ENCODE assay signal across 15 cellular contexts in the genomic region with DNA sequence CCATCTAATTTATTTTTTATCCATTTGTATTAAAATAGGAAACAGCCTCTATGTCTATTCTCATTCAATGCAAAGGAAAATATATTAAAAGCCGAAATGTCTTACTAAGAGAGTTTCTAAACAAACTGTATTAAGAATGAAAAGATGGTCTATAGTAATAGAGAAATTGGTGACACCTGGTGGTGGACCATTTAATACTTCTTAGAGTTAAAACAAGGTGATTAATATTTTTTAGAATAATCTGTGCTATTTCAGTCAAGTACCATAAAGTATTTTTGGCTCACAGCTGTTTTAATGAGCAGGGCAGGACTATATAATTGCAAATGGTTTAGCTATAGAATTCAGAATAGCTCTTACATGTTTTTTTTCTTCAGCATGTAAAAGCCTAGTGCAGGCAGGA. TPM values are rescaled to one million over a fixed set of nuclear protein-coding genes. Genes with fewer than 3 reads are reported as not detected.
DNase-seq lines count a peak whose midpoint lies in the region; ATAC-seq, FAIRE-seq and TF ChIP-seq lines count a peak whose summit lies in the region.
"Had no signal": no experiment of that assay in that cellular context is flagged by ENCODE, and none has a peak within 500 bp of the region (broad histone marks: within the 10 kb centered on the region; RNA-seq: fewer than 3 reads in every experiment).

No MANE protein-coding gene starts in this region.

- no peak for FAIRE-seq in frontal cortex (lab: Jason Lieb, UNC)

- H3K4me1 ChIP-seq in RWPE2 (ENCODE audit: insufficient read depth, poor library complexity, severe bottlenecking) (no peaks in the 10 kb centered on the region), foreskin keratinocyte (no peaks in the 10 kb centered on the region)

- DNase-seq in BJ (ENCODE audit: low read depth), result no peak
- DNase-seq in HCEC 1CT, result peak; percentile 15
- no peak for DNase-seq in RWPE2 (ENCODE audit: low spot score)
- no peak for DNase-seq in foreskin keratinocyte
- no peak for DNase-seq in substantia nigra (lab: John Stamatoyannopoulos, UW)
- DNase-seq in frontal cortex (ENCODE audit: low spot score in 2 of 2), result no peak
- DNase-seq: activated CD4-positive, alpha-beta T cell treated with anti-CD3 and anti-CD28 coated beads, Interleukin-2, amount 10 ng/mL, durations not matched to agents 24 days and 14 days; cerebellar nuclear complex; COR-L47; foreskin melanocyte; NCI-H510A treated with DMSO at 0.1 percent for 48 hours; stimulated activated naive CD4-positive, alpha-beta T cell had no signal

- ATAC-seq in RWPE2 (ENCODE audit: low read depth) (no peak), foreskin keratinocyte (no peak), GM21423 (IDR thresholded peaks at IDR 0.05; ENCODE audit: unreplicated experiment) (no peak)

- no peak overlapping the region for H3K4me3 ChIP-seq in BJ (ENCODE audit: low read depth, low read length)
- H3K4me3 ChIP-seq in RWPE2 (ENCODE audit: severe bottlenecking), result no peak overlapping the region

- CTCF ChIA-PET in BJ (lab: Yijun Ruan, JAX), result interaction anchor here (1.3 to 1.9 kb wide), 3 partner anchors 9 to 711 kb away, joined by 4 to 7 read pairs (median 5); no protein-coding TSS in a partner anchor

- H3K9me3 ChIP-seq in RWPE2 (ENCODE audit: severe bottlenecking), result no peaks in the 10 kb centered on the region

- POLR2A ChIA-PET in BJ (lab: Charles Lee), result no interaction called here

- H3K27ac ChIP-seq in RWPE2 (ENCODE audit: poor library complexity, severe bottlenecking), result no peak overlapping the region
- H3K27ac ChIP-seq in foreskin keratinocyte, result no peak overlapping the region
- no peak overlapping the region for H3K27ac ChIP-seq in substantia nigra (ENCODE audit: low read depth, low read length, poor library complexity, severe bottlenecking)

- no peaks in the 10 kb centered on the region for H3K36me3 ChIP-seq in BJ (ENCODE audit: control insufficient read depth, insufficient read depth, low read length)
- no peaks in the 10 kb centered on the region for H3K36me3 ChIP-seq in RWPE2 (ENCODE audit: low read depth)

- H3K27me3 ChIP-seq in BJ (ENCODE audit: control insufficient read depth, insufficient read depth, low read length) (0 out of 2 replicates have a peak, but pooled peaks cover 2% of the 10 kb centered on the region), RWPE2 (ENCODE audit: insufficient read depth, poor library complexity, severe bottlenecking) (peaks cover 5% of the 10 kb centered on the region), foreskin keratinocyte (peaks cover 17% of the 10 kb centered on the region)

- 0 out of 2 replicates have a peak, but pooled peaks have one; percentile 12 for TF ChIP-seq CTCF in BJ (IDR thresholded peaks at IDR 0.05; ENCODE audit: insufficient read depth, low read depth, low read length)
- TF ChIP-seq CTCF in RWPE2 (IDR thresholded peaks at IDR 0.05; ENCODE audit: poor library complexity, severe bottlenecking), result peak; percentile 57
- peak; percentile 52 for TF ChIP-seq CTCF in foreskin keratinocyte (conservative IDR thresholded peaks at IDR 0.05)

RNA-seq across cellular contexts. Expression of gene SYNPR, which starts 55.7 kb away (rescaled TPM):
- not detected in 2 replicates for polyA plus RNA-seq in BJ (2011; rRNA removed)
- not detected in 2 replicates for polyA minus RNA-seq in BJ (2011; rRNA and poly(A)+ RNA removed)
- not detected in 2 replicates for total RNA-seq in foreskin keratinocyte
- not detected in 2 replicates for polyA plus RNA-seq in foreskin keratinocyte
- total RNA-seq in frontal cortex, result 119 TPM
- total RNA-seq: activated CD4-positive, alpha-beta T cell treated with anti-CD3 and anti-CD28 coated beads, Interleukin-2, amount 10 ng/mL, durations not matched to agents 24 days and 14 days; activated T-helper 2 cell treated with anti-CD3 and anti-CD28 coated beads, Interferon-gamma antibody, Interleukin-2, Interleukin-4, amounts not matched to agents 10 μg/mL and 5 μg/mL and 100 μg/mL, durations not matched to agents 14 hours and 24 hours and 36 hours; LHCN-M2 had no signal

Comparison
In these comparisons a context has a peak if more than half of its experiments do, and no peak if none do; other contexts are left out.
1. RNA of gene SYNPR, which starts 55.7 kb away (total RNA-seq): 119 TPM in frontal cortex (single experiment); not detected in foreskin keratinocyte; every median in the first group is over 100 times any median in the second.
2. Peak in every context shown above with its lines, with median percentiles within 50 percentile points of each other: CTCF ChIP-seq.